1 cellular context compared by ENCODE assay signal in the genomic region with DNA sequence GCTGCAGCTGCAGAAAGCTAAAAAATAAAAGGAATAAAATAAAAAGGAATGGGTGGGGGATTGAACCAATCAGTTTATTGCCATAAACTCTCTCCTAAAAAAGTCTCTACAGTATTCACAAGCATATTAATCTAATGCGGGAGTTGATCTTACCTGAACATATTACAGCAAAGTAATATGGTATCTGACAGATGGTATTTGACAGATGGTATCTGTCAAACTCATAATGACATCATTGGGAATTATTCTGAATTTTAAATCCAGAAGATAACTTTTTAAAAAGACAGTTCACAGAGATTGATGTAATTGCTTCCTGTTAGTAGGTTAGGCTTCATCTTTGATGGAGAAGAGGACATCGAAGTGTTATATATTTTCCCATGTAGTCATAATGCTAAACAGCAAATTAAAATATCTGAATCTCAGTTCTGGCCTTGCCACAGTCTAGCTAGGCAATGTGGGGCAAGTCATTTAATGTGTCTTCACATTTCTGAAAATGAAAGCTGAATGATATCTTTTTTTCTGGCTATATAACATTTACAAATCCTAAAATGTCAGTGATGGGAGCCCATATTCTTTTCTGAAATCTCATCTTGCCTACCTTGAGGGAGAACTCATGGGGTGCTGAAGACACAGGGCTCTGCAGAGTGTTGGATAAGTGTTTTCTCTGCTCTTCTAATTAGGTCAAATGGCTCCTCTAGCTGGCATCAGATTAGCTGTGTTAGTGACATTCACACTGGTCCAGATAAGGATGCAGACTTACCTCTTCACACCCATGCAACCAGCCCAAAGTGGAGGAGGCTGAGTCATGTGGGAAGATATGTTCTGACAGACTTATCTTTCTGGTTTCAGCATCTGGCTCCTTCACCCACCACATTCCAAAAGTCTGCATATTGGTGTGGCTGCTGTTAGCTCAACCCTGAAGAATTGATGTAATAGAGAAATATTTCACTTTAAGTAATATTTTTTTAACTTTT.
TF ChIP-seq lines count a peak whose summit lies in the region.

No MANE protein-coding gene starts in this region.

TF ChIP-seq in IMR-90, 13 proteins besides CTCF, POLR2A, EP300 and RAD21:
- TF ChIP-seq CHD1 (IDR thresholded peaks at IDR 0.05; ENCODE audit: low read depth, low read length) (no peak), MAZ (IDR thresholded peaks at IDR 0.05; ENCODE audit: borderline replicate concordance, low read depth, low read length) (no peak), RFX5 (IDR thresholded peaks at IDR 0.05; ENCODE audit: low read depth, low read length) (no peak), FOS (IDR thresholded peaks at IDR 0.05; ENCODE audit: low read depth, low read length) (no peak), CEBPB (IDR thresholded peaks at IDR 0.05; ENCODE audit: low read depth, low read length) (no peak), MAFK (IDR thresholded peaks at IDR 0.05; ENCODE audit: low read depth, low read length) (no peak)
